15 cellular contexts compared by ENCODE assay signal in the genomic region with DNA sequence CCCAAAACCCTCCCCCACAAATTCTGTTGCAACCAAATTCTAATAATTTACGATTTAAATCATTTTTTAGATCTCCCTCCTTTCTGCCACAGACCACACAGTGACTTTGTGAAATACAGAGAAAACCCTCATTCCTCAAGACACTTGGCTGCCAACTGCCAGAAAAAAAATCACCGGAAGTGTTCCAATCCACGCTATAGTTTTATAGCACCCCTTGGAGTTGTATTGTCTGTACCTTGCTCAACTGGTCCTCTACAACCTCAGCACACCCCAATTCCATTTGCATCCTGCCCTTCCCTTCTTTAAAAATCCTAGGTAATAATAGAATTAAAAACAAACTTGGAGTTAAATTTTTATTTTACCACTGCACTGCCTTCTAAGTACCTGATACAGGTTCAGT.
"Had no signal": no experiment of that assay in that cellular context is flagged by ENCODE, and none has a peak within 500 bp of the region (broad histone marks: within the 10 kb centered on the region; RNA-seq: fewer than 3 reads in every experiment).

No MANE protein-coding gene starts in this region.

- H3K4me2 ChIP-seq: hepatocyte had no signal

- H3K27ac ChIP-seq: adrenal gland, cardiac muscle cell, hepatocyte, prostate gland, testis, upper lobe of left lung had no signal

- H3K27me3 ChIP-seq: adrenal gland, cardiac muscle cell, hepatocyte, testis had no signal

- H3K36me3 ChIP-seq: adrenal gland, cardiac muscle cell, prostate gland, upper lobe of left lung had no signal

- H3K9me3 ChIP-seq: adrenal gland, prostate gland, testis, upper lobe of left lung had no signal

- H3K4me1 ChIP-seq: prostate gland, testis had no signal

- H3K4me3 ChIP-seq: adrenal gland, cardiac muscle cell, hepatocyte, lung, prostate gland, testis, upper lobe of left lung had no signal

- H2AFZ ChIP-seq: hepatocyte had no signal

- DNase-seq: activated CD4-positive, alpha-beta T cell treated with anti-CD3 and anti-CD28 coated beads, Interleukin-2, amount 50 U/mL, for 4 hours; activated gamma-delta T cell treated with Interleukin-2 at 50 U/mL for 16 hours; adrenal gland; effector memory CD4-positive, alpha-beta T cell; midbrain; right cardiac atrium; stimulated activated CD4-positive, alpha-beta T cell treated with anti-CD3 and anti-CD28 coated beads, Interleukin-4, amount 100 ng/mL, for 4 hours; testis; upper lobe of left lung had no signal

- ATAC-seq: left lobe of liver; stimulated activated memory B cell treated with anti-CD40 and anti-IgM and Interleukin-4, amounts not matched to agents 10 μg/mL and 1 μg/mL and 100 μg/mL, for 72 hours had no signal

- H3K79me2 ChIP-seq: hepatocyte had no signal
